9 cellular contexts compared by ENCODE assay signal in genomic region chr18:6355789-6356589, GRCh38. TPM values are rescaled to one million over a fixed set of nuclear protein-coding genes. Genes with fewer than 3 reads are reported as not detected.
DNase-seq lines count a peak whose midpoint lies in the region; ATAC-seq and TF ChIP-seq lines count a peak whose summit lies in the region.
"Had no signal": no experiment of that assay in that cellular context is flagged by ENCODE, and none has a peak within 500 bp of the region (broad histone marks: within the 10 kb centered on the region; RNA-seq: fewer than 3 reads in every experiment).

No MANE protein-coding gene starts in this region.

- no peaks in the 10 kb centered on the region for H3K79me1 ChIP-seq in H9 (ENCODE audit: insufficient read depth, low read depth, low read length, poor library complexity, severe bottlenecking)

- no peak overlapping the region for H2BK120ac ChIP-seq in H9 (ENCODE audit: low read depth, low read length, poor library complexity, severe bottlenecking)

- no peak overlapping the region for H2BK15ac ChIP-seq in H9 (ENCODE audit: low read depth, low read length)

- H2BK5ac ChIP-seq in H9 (ENCODE audit: insufficient read length, low read length) = no peak overlapping the region

- no peak overlapping the region for H2BK20ac ChIP-seq in H9 (ENCODE audit: low read depth, low read length, poor library complexity, severe bottlenecking)

- no peak overlapping the region for H3K4me2 ChIP-seq in H9 (ENCODE audit: insufficient read depth, insufficient read length, low read length)

- no peaks in the 10 kb centered on the region for H3K4me1 ChIP-seq in effector memory CD4-positive, alpha-beta T cell (ENCODE audit: control insufficient read depth, insufficient read depth, low read length, poor library complexity, severe bottlenecking)
- H3K4me1 ChIP-seq in H9 (ENCODE audit: insufficient read depth, low read length) = peaks cover 10% of the 10 kb centered on the region

- H3K9me3 Mint-ChIP-seq in stimulated activated memory B cell treated with anti-CD40 and anti-IgM and Interleukin-4, amounts not matched to agents 10 μg/mL and 1 μg/mL and 100 μg/mL, for 72 hours = peaks cover 3% of the 10 kb centered on the region
- no peaks in the 10 kb centered on the region for H3K9me3 Mint-ChIP-seq in H9
- H3K9me3 Mint-ChIP-seq: T-helper 2 cell treated with Interferon-gamma antibody and Interleukin-4, amounts not matched to agents 5 μg/mL and 100 μg/mL, for 36 hours had no signal

- no peak overlapping the region for H3K4me3 Mint-ChIP-seq in stimulated activated memory B cell treated with anti-CD40 and anti-IgM and Interleukin-4, amounts not matched to agents 10 μg/mL and 1 μg/mL and 100 μg/mL, for 72 hours
- H3K4me3 Mint-ChIP-seq in H9 = no peak overlapping the region
- H3K4me3 Mint-ChIP-seq: T-helper 2 cell treated with Interferon-gamma antibody and Interleukin-4, amounts not matched to agents 5 μg/mL and 100 μg/mL, for 36 hours had no signal

- no peak overlapping the region for H3K4ac ChIP-seq in H9 (ENCODE audit: low read depth, low read length)

- TF ChIP-seq CTCF in H9 (conservative IDR thresholded peaks at IDR 0.05) = no peak

- ATAC-seq in GM19463 (IDR thresholded peaks at IDR 0.05; ENCODE audit: unreplicated experiment) (peak; percentile 57), HG03196 (IDR thresholded peaks at IDR 0.05; ENCODE audit: unreplicated experiment) (peak; percentile 66)
- peak; percentile 54 for ATAC-seq in stimulated activated memory B cell treated with anti-CD40 and anti-IgM and Interleukin-4, amounts not matched to agents 10 μg/mL and 1 μg/mL and 100 μg/mL, for 72 hours

- no peaks in the 10 kb centered on the region for H3K36me3 ChIP-seq in effector memory CD4-positive, alpha-beta T cell (ENCODE audit: control insufficient read depth, insufficient read depth, low read length)
- H3K36me3 ChIP-seq: right atrium auricular region had no signal

- WGBS in H9 (ENCODE audit: extremely low coverage, insufficient read length, low lambda C conversion rate) = no CpG with 5 or more reads among the region's 9 CpGs

- H3T11ph ChIP-seq in H9 (ENCODE audit: low read length) = no peak overlapping the region

- H3K36me3 Mint-ChIP-seq in stimulated activated memory B cell treated with anti-CD40 and anti-IgM and Interleukin-4, amounts not matched to agents 10 μg/mL and 1 μg/mL and 100 μg/mL, for 72 hours = no peaks in the 10 kb centered on the region
- no peaks in the 10 kb centered on the region for H3K36me3 Mint-ChIP-seq in H9 (ENCODE audit: insufficient read depth in 1 of 3, low read depth in 3 of 3)

- no peak overlapping the region for H3K56ac ChIP-seq in H9 (ENCODE audit: insufficient read length, low read depth, low read length)

- no peak overlapping the region for H4K91ac ChIP-seq in H9 (ENCODE audit: insufficient read length, low read depth, low read length)

- DNase-seq in astrocyte of the hippocampus (ENCODE audit: low read depth, low spot score) = peak; percentile 64
- DNase-seq in effector memory CD4-positive, alpha-beta T cell = no peak
- no peak for DNase-seq in NCI-H146 treated with DMSO at 0.1 percent for 48 hours (lab: John Stamatoyannopoulos, UW; ENCODE audit: unreplicated experiment)
- no peak for DNase-seq in H9

- no peak overlapping the region for H4K8ac ChIP-seq in H9 (replicated peaks; ENCODE audit: insufficient read length, low read depth, low read length)

- no peak overlapping the region for H3K27ac Mint-ChIP-seq in stimulated activated memory B cell treated with anti-CD40 and anti-IgM and Interleukin-4, amounts not matched to agents 10 μg/mL and 1 μg/mL and 100 μg/mL, for 72 hours
- H3K27ac Mint-ChIP-seq in H9 = peak overlapping the region in 1 of 3 experiments; percentile 21; a peak in 1 of 7 replicates
- H3K27ac Mint-ChIP-seq: T-helper 2 cell treated with Interferon-gamma antibody and Interleukin-4, amounts not matched to agents 5 μg/mL and 100 μg/mL, for 36 hours had no signal

- H2BK12ac ChIP-seq in H9 (ENCODE audit: insufficient read length, low read depth, low read length) = no peak overlapping the region

- H3K9me3 ChIP-seq in effector memory CD4-positive, alpha-beta T cell (ENCODE audit: control insufficient read depth, low read length) = no peaks in the 10 kb centered on the region
- no peaks in the 10 kb centered on the region for H3K9me3 ChIP-seq in H9 (ENCODE audit: control insufficient read depth, low read depth, low read length)
- H3K9me3 ChIP-seq: right atrium auricular region had no signal

- no peak overlapping the region for H3K27ac ChIP-seq in effector memory CD4-positive, alpha-beta T cell (ENCODE audit: insufficient read depth, low read length, poor library complexity, severe bottlenecking)
- no peak overlapping the region for H3K27ac ChIP-seq in H9 (ENCODE audit: insufficient read length, low read depth, low read length)
- H3K27ac ChIP-seq: right atrium auricular region had no signal

- H3K27me3 Mint-ChIP-seq in stimulated activated memory B cell treated with anti-CD40 and anti-IgM and Interleukin-4, amounts not matched to agents 10 μg/mL and 1 μg/mL and 100 μg/mL, for 72 hours = no peaks in the 10 kb centered on the region
- H3K27me3 Mint-ChIP-seq in H9 (ENCODE audit: low read depth) = no peaks in the 10 kb centered on the region; the same call in 1 of the 2 replicates

- no peak overlapping the region for H2AK5ac ChIP-seq in H9 (ENCODE audit: insufficient read length, low read length)

- H4K20me1 ChIP-seq in H9 (ENCODE audit: control insufficient read depth, insufficient read depth, insufficient read length) = no peaks in the 10 kb centered on the region

- no peaks in the 10 kb centered on the region for H3K23me2 ChIP-seq in H9 (ENCODE audit: insufficient read length, low read depth, low read length, poor library complexity, severe bottlenecking)

- no peak overlapping the region for H3K23ac ChIP-seq in H9 (ENCODE audit: insufficient read length, low read depth, low read length)

- H3K18ac ChIP-seq in H9 (ENCODE audit: insufficient read length, low read depth, low read length) = no peak overlapping the region

- H3K9ac ChIP-seq in H9 (ENCODE audit: extremely low read depth, insufficient read length, low read length) = no peak overlapping the region

- no peak overlapping the region for H2AFZ ChIP-seq in H9 (ENCODE audit: low read length)

- no peaks in the 10 kb centered on the region for H3K4me1 Mint-ChIP-seq in stimulated activated memory B cell treated with anti-CD40 and anti-IgM and Interleukin-4, amounts not matched to agents 10 μg/mL and 1 μg/mL and 100 μg/mL, for 72 hours
- peaks cover 23 to 27% of the 10 kb centered on the region in 2 experiments for H3K4me1 Mint-ChIP-seq in H9

- no peak overlapping the region for H3K4me3 ChIP-seq in effector memory CD4-positive, alpha-beta T cell (ENCODE audit: insufficient read depth, low read depth, low read length, poor library complexity, severe bottlenecking)
- H3K4me3 ChIP-seq: right atrium auricular region had no signal

- H4K5ac ChIP-seq in H9 (ENCODE audit: insufficient read length, low read depth, low read length) = no peak overlapping the region

- H3K79me2 ChIP-seq in H9 (ENCODE audit: insufficient read depth, low read length) = no peaks in the 10 kb centered on the region

- H3K14ac ChIP-seq in H9 (ENCODE audit: insufficient read depth, low read length) = no peak overlapping the region

- no peaks in the 10 kb centered on the region for H3K27me3 ChIP-seq in effector memory CD4-positive, alpha-beta T cell (replicated peaks; ENCODE audit: control insufficient read depth, insufficient read depth, low read length, poor library complexity, severe bottlenecking)
- H3K27me3 ChIP-seq in H9 (ENCODE audit: insufficient read depth, low read length) = no peaks in the 10 kb centered on the region
- H3K27me3 ChIP-seq: right atrium auricular region had no signal

RNA-seq across cellular contexts. Expression of gene L3MBTL4, which starts 58.7 kb away (rescaled TPM):
- 1.9 and 2.0 TPM in 2 replicates for total RNA-seq in H9 (2021)
